ENCODE assay signal across 27 cellular contexts in the genomic region with DNA sequence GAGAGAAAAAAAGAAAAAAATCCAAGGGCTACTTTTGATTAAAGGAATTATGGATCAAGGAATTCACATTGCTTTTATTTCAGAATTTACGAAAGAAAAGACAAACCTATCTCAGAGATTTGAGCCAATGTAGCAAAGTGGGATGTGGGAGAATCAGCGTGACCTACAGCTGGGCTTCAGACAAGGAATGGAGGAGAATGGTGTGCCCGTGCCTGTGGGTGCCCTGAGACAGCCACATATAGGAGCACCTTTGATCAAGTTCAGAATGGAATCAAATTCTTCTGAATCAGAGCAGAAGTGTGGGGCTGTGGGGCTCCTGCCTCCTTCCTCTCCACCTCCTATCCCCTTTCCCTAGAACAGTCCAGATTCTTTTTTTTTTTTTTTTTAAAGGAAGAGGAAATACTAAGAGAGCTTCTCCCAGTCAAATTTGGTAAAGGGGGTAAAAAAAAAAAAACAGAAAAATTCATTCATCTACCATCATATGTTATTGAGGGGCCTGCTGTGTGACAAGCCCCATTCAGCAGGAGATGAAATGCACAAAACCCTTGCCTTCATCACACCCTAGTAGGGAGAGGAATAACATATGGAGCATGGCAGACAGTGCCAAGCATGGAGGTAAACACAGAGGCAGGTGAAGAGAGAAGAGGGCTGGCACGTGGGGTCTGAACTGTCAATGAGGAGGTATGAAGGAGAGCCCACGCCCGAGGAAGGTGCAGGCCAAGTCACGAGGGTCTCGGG. TPM values are rescaled to one million over a fixed set of nuclear protein-coding genes. Genes with fewer than 3 reads are reported as not detected.
"Had no signal": no experiment of that assay in that cellular context is flagged by ENCODE, and none has a peak within 500 bp of the region (broad histone marks: within the 10 kb centered on the region; RNA-seq: fewer than 3 reads in every experiment).

No MANE protein-coding gene starts in this region.

- H3K4me3 Mint-ChIP-seq: activated CD4-positive, alpha-beta T cell treated with anti-CD3 and anti-CD28 coated beads, Interleukin-2, amount 10 ng/mL, durations not matched to agents 7 days and 5 days; activated CD8-positive, alpha-beta memory T cell treated with anti-CD3 and anti-CD28 coated beads, Interleukin-2, amount 10 ng/mL, durations not matched to agents 7 days and 5 days; activated CD8-positive, alpha-beta T cell treated with anti-CD3 and anti-CD28 coated beads for 36 hours; activated naive CD8-positive, alpha-beta T cell; nephron progenitor cell; stimulated activated naive B cell treated with anti-CD40 and anti-IgM and Interleukin-4, amounts not matched to agents 10 μg/mL and 1 μg/mL and 100 μg/mL, for 72 hours; T-helper 17 cell had no signal

- FAIRE-seq: astrocyte, kidney had no signal

- H3K36me3 ChIP-seq: right lobe of liver, uterus, WERI-Rb-1 had no signal

- H3K27me3 Mint-ChIP-seq: activated CD4-positive, alpha-beta T cell treated with anti-CD3 and anti-CD28 coated beads, Interleukin-2, amount 10 ng/mL, durations not matched to agents 7 days and 5 days; activated CD8-positive, alpha-beta memory T cell treated with anti-CD3 and anti-CD28 coated beads, Interleukin-2, amount 10 ng/mL, durations not matched to agents 7 days and 5 days; activated CD8-positive, alpha-beta T cell treated with anti-CD3 and anti-CD28 coated beads for 36 hours; activated naive CD8-positive, alpha-beta T cell; stimulated activated naive B cell treated with anti-CD40 and anti-IgM and Interleukin-4, amounts not matched to agents 10 μg/mL and 1 μg/mL and 100 μg/mL, for 72 hours; T-helper 17 cell had no signal

- H3K4me1 ChIP-seq: lower lobe of right lung, right lobe of liver, uterus had no signal

- H3K4me1 Mint-ChIP-seq: activated CD4-positive, alpha-beta T cell treated with anti-CD3 and anti-CD28 coated beads, Interleukin-2, amount 10 ng/mL, durations not matched to agents 7 days and 5 days; activated CD8-positive, alpha-beta memory T cell treated with anti-CD3 and anti-CD28 coated beads, Interleukin-2, amount 10 ng/mL, durations not matched to agents 7 days and 5 days; nephron progenitor cell had no signal

- H3K27ac ChIP-seq: adrenal gland, coronary artery, epithelial cell of prostate, lower lobe of right lung, right lobe of liver, skin epidermis, uterus, WERI-Rb-1 had no signal

- H3K9me3 ChIP-seq: adrenal gland, lower lobe of right lung, mucosa of descending colon, right lobe of liver, uterus had no signal

- H3K27me3 ChIP-seq: adrenal gland, right lobe of liver, uterus had no signal

- H3K4me3 ChIP-seq: adrenal gland, coronary artery, lower lobe of right lung, mucosa of descending colon, right lobe of liver, skin epidermis, uterus had no signal

- H3K27ac Mint-ChIP-seq: activated CD4-positive, alpha-beta T cell treated with anti-CD3 and anti-CD28 coated beads, Interleukin-2, amount 10 ng/mL, durations not matched to agents 7 days and 5 days; activated CD8-positive, alpha-beta memory T cell treated with anti-CD3 and anti-CD28 coated beads, Interleukin-2, amount 10 ng/mL, durations not matched to agents 7 days and 5 days; activated CD8-positive, alpha-beta T cell treated with anti-CD3 and anti-CD28 coated beads for 36 hours; activated naive CD8-positive, alpha-beta T cell; nephron progenitor cell; stimulated activated naive B cell treated with anti-CD40 and anti-IgM and Interleukin-4, amounts not matched to agents 10 μg/mL and 1 μg/mL and 100 μg/mL, for 72 hours; T-helper 17 cell had no signal

- DNase-seq: activated CD4-positive, alpha-beta T cell treated with anti-CD3 and anti-CD28 coated beads, Interleukin-2, amount 10 ng/mL, durations not matched to agents 7 days and 5 days; activated CD4-positive, CD25-positive, alpha-beta regulatory T cell treated with anti-CD3 and anti-CD28 coated beads, Interleukin-2, amount 50 U/mL, for 72 hours; activated CD8-positive, alpha-beta memory T cell treated with anti-CD3 and anti-CD28 coated beads, Interleukin-2, amount 10 ng/mL, durations not matched to agents 7 days and 5 days; activated CD8-positive, alpha-beta T cell treated with anti-CD3 and anti-CD28 coated beads for 36 hours; activated gamma-delta T cell treated with Interleukin-2 at 50 U/mL for 16 hours; activated T-cell treated with anti-CD3 and anti-CD28 coated beads for 4 hours; adrenal gland; central memory CD4-positive, alpha-beta T cell; foreskin fibroblast; kidney; lower lobe of right lung; mesendoderm; mucosa of descending colon; nephron progenitor cell; nucleus accumbens; stimulated activated CD4-positive, alpha-beta T cell treated with anti-CD3 and anti-CD28 coated beads, Interleukin-2, amount 100 ng/mL, for 24 hours; stimulated activated naive B cell treated with anti-CD40 and anti-IgM and Interleukin-4, amounts not matched to agents 10 μg/mL and 1 μg/mL and 100 μg/mL, for 72 hours; T-helper 17 cell; uterus; WERI-Rb-1 had no signal

RNA-seq across cellular contexts. Expression of a gene that starts 25.0 kb away (rescaled TPM):
- total RNA-seq: activated CD8-positive, alpha-beta T cell treated with anti-CD3 and anti-CD28 coated beads for 36 hours; astrocyte; fibroblast of lung had no signal
